2 cellular contexts compared by ENCODE assay signal in the genomic region with DNA sequence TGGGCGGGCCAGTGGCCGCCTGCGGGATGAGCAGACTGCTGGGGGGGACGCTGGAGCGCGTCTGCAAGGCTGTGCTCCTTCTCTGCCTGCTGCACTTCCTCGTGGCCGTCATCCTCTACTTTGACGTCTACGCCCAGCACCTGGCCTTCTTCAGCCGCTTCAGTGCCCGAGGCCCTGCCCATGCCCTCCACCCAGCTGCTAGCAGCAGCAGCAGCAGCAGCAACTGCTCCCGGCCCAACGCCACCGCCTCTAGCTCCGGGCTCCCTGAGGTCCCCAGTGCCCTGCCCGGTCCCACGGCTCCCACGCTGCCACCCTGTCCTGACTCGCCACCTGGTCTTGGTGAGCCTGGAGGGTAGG.
TF ChIP-seq lines count a peak whose summit lies in the region.

No MANE protein-coding gene starts in this region.

TF ChIP-seq in HEK293, 187 proteins besides CTCF, POLR2A, EP300 and RAD21:
- TF ChIP-seq EGR2 (tag by site-specific recombination; IDR thresholded peaks at IDR 0.05; ENCODE audit: low read depth) (0 out of 2 replicates have a peak, but pooled peaks have one; percentile 5), ZNF311 (tag by site-specific recombination; IDR thresholded peaks at IDR 0.05; ENCODE audit: borderline replicate concordance) (no peak)

TF ChIP-seq in neural cell, 6 proteins besides CTCF, POLR2A, EP300 and RAD21:
- no peak for TF ChIP-seq MXI1 (conservative IDR thresholded peaks at IDR 0.05; ENCODE audit: poor library complexity, severe bottlenecking)
- TF ChIP-seq POLR2AphosphoS5 (IDR thresholded peaks at IDR 0.05) = no peak
- no peak for TF ChIP-seq SMC3 (conservative IDR thresholded peaks at IDR 0.05; ENCODE audit: poor library complexity)
- TF ChIP-seq EZH2 (IDR thresholded peaks at IDR 0.05; ENCODE audit: borderline replicate concordance, insufficient read depth, low read length, poor library complexity, severe bottlenecking) = no peak
- TF ChIP-seq TAF1 (IDR thresholded peaks at IDR 0.05; ENCODE audit: low read depth) = no peak
- TF ChIP-seq, protein P1, sequence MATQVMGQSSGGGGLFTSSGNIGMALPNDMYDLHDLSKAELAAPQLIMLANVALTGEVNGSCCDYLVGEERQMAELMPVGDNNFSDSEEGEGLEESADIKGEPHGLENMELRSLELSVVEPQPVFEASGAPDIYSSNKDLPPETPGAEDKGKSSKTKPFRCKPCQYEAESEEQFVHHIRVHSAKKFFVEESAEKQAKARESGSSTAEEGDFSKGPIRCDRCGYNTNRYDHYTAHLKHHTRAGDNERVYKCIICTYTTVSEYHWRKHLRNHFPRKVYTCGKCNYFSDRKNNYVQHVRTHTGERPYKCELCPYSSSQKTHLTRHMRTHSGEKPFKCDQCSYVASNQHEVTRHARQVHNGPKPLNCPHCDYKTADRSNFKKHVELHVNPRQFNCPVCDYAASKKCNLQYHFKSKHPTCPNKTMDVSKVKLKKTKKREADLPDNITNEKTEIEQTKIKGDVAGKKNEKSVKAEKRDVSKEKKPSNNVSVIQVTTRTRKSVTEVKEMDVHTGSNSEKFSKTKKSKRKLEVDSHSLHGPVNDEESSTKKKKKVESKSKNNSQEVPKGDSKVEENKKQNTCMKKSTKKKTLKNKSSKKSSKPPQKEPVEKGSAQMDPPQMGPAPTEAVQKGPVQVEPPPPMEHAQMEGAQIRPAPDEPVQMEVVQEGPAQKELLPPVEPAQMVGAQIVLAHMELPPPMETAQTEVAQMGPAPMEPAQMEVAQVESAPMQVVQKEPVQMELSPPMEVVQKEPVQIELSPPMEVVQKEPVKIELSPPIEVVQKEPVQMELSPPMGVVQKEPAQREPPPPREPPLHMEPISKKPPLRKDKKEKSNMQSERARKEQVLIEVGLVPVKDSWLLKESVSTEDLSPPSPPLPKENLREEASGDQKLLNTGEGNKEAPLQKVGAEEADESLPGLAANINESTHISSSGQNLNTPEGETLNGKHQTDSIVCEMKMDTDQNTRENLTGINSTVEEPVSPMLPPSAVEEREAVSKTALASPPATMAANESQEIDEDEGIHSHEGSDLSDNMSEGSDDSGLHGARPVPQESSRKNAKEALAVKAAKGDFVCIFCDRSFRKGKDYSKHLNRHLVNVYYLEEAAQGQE (IDR thresholded peaks at IDR 0.05; ENCODE audit: borderline replicate concordance) = no peak
